ENCODE assay signal across 1 cellular context in the genomic region with DNA sequence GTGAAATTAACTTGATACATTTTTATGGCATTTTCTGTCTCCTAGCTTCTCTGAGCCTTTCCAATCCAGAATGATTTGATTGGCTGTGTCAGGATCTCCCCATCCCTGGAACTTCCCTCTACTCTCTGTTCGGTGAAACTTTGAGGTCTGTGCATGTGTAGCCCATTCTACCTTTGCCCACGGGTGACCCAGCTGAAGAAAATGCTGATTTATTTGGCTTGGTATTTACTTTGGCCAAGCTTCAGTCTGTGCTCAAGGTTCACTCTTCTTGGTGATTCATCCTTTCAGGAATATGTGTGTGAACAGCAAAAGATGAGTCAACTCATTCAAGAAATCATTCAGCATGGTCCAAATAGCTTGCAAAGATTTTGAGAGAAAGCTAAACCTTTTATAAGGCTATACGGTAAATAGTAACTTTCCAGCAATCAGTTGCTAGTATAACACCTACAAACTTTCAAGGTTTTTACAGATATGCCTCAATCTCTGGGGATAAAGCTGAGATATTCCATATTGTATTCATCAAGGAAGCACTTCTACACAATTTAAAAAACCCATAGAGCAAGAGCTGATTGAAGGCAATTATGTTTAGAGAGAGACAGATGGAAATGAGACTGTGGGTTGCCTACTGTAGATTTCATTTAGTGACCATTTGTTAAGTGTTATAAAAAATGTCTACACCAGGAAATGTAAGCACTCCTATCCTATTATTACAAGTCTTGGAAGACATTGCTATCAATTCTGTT.
A peak's percentile ranks its signal among the peaks of the same experiment; 100 is the strongest.
TF ChIP-seq lines count a peak whose summit lies in the region.

No MANE protein-coding gene starts in this region.

TF ChIP-seq in HepG2, 621 proteins besides CTCF, POLR2A, EP300 and RAD21 (continued from another document and continues in another):
- no peak for TF ChIP-seq ZNF318 (CRISPR knock-in tag; IDR thresholded peaks at IDR 0.05)
- no peak for TF ChIP-seq TP53 (CRISPR knock-in tag; conservative IDR thresholded peaks at IDR 0.05)
- TF ChIP-seq, protein P1, sequence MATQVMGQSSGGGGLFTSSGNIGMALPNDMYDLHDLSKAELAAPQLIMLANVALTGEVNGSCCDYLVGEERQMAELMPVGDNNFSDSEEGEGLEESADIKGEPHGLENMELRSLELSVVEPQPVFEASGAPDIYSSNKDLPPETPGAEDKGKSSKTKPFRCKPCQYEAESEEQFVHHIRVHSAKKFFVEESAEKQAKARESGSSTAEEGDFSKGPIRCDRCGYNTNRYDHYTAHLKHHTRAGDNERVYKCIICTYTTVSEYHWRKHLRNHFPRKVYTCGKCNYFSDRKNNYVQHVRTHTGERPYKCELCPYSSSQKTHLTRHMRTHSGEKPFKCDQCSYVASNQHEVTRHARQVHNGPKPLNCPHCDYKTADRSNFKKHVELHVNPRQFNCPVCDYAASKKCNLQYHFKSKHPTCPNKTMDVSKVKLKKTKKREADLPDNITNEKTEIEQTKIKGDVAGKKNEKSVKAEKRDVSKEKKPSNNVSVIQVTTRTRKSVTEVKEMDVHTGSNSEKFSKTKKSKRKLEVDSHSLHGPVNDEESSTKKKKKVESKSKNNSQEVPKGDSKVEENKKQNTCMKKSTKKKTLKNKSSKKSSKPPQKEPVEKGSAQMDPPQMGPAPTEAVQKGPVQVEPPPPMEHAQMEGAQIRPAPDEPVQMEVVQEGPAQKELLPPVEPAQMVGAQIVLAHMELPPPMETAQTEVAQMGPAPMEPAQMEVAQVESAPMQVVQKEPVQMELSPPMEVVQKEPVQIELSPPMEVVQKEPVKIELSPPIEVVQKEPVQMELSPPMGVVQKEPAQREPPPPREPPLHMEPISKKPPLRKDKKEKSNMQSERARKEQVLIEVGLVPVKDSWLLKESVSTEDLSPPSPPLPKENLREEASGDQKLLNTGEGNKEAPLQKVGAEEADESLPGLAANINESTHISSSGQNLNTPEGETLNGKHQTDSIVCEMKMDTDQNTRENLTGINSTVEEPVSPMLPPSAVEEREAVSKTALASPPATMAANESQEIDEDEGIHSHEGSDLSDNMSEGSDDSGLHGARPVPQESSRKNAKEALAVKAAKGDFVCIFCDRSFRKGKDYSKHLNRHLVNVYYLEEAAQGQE (IDR thresholded peaks at IDR 0.05; ENCODE audit: borderline replicate concordance in 1 of 2, low read depth in 1 of 2, low read length in 2 of 2): peak in 1 of 2 experiments; percentile 19; a peak in 1 of 4 replicates
- TF ChIP-seq SP1 (IDR thresholded peaks at IDR 0.05): no peak
- no peak for TF ChIP-seq SP1 (CRISPR knock-in tag; IDR thresholded peaks at IDR 0.05)
- TF ChIP-seq MBD4 (IDR thresholded peaks at IDR 0.05; ENCODE audit: borderline replicate concordance, low read length): no peak; the same call in 1 of the 2 replicates
- peak; percentile 47 for TF ChIP-seq HDAC1 (CRISPR knock-in tag; IDR thresholded peaks at IDR 0.05)
- no peak for TF ChIP-seq MED8 (CRISPR knock-in tag; IDR thresholded peaks at IDR 0.05; ENCODE audit: insufficient replicate concordance)
- no peak for TF ChIP-seq TRAFD1 (CRISPR knock-in tag; IDR thresholded peaks at IDR 0.05; ENCODE audit: borderline replicate concordance)
- TF ChIP-seq, protein P2, sequence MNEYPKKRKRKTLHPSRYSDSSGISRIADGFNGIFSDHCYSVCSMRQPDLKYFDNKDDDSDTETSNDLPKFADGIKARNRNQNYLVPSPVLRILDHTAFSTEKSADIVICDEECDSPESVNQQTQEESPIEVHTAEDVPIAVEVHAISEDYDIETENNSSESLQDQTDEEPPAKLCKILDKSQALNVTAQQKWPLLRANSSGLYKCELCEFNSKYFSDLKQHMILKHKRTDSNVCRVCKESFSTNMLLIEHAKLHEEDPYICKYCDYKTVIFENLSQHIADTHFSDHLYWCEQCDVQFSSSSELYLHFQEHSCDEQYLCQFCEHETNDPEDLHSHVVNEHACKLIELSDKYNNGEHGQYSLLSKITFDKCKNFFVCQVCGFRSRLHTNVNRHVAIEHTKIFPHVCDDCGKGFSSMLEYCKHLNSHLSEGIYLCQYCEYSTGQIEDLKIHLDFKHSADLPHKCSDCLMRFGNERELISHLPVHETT (CRISPR knock-in tag; conservative IDR thresholded peaks at IDR 0.05): no peak
- no peak for TF ChIP-seq CHCHD3 (CRISPR knock-in tag; IDR thresholded peaks at IDR 0.05)
- TF ChIP-seq ARNTL (CRISPR knock-in tag; IDR thresholded peaks at IDR 0.05): no peak
- no peak for TF ChIP-seq STAT5B (CRISPR knock-in tag; IDR thresholded peaks at IDR 0.05)
- TF ChIP-seq NFYC (CRISPR knock-in tag; IDR thresholded peaks at IDR 0.05): peak; percentile 63; the same call in 1 of the 2 replicates
- TF ChIP-seq AKAP8 (CRISPR knock-in tag; IDR thresholded peaks at IDR 0.05): no peak
- TF ChIP-seq KDM5A (IDR thresholded peaks at IDR 0.05; ENCODE audit: borderline replicate concordance, low read length): no peak
- TF ChIP-seq KAT7 (CRISPR knock-in tag; IDR thresholded peaks at IDR 0.05; ENCODE audit: borderline replicate concordance): no peak
- 0 out of 2 replicates have a peak, but pooled peaks have one; percentile 60 for TF ChIP-seq ZNF614 (CRISPR knock-in tag; IDR thresholded peaks at IDR 0.05; ENCODE audit: borderline replicate concordance)
- TF ChIP-seq HNF4G (IDR thresholded peaks at IDR 0.05; ENCODE audit: borderline replicate concordance, low read depth, low read length): peak; percentile 28; the same call in 1 of the 2 replicates
- no peak for TF ChIP-seq HNF4G (CRISPR knock-in tag; IDR thresholded peaks at IDR 0.05; ENCODE audit: borderline replicate concordance, low read depth)
- no peak for TF ChIP-seq ZNF484 (CRISPR knock-in tag; IDR thresholded peaks at IDR 0.05; ENCODE audit: borderline replicate concordance, low read depth)
- TF ChIP-seq SUZ12 (IDR thresholded peaks at IDR 0.05; ENCODE audit: low read depth, low read length): no peak
- TF ChIP-seq HNF4A (CRISPR knock-in tag; IDR thresholded peaks at IDR 0.05): peak; percentile 72
- TF ChIP-seq NFYB (CRISPR knock-in tag; IDR thresholded peaks at IDR 0.05): peak; percentile 79
- no peak for TF ChIP-seq ZKSCAN5 (CRISPR knock-in tag; IDR thresholded peaks at IDR 0.05)
- TF ChIP-seq, protein P3, sequence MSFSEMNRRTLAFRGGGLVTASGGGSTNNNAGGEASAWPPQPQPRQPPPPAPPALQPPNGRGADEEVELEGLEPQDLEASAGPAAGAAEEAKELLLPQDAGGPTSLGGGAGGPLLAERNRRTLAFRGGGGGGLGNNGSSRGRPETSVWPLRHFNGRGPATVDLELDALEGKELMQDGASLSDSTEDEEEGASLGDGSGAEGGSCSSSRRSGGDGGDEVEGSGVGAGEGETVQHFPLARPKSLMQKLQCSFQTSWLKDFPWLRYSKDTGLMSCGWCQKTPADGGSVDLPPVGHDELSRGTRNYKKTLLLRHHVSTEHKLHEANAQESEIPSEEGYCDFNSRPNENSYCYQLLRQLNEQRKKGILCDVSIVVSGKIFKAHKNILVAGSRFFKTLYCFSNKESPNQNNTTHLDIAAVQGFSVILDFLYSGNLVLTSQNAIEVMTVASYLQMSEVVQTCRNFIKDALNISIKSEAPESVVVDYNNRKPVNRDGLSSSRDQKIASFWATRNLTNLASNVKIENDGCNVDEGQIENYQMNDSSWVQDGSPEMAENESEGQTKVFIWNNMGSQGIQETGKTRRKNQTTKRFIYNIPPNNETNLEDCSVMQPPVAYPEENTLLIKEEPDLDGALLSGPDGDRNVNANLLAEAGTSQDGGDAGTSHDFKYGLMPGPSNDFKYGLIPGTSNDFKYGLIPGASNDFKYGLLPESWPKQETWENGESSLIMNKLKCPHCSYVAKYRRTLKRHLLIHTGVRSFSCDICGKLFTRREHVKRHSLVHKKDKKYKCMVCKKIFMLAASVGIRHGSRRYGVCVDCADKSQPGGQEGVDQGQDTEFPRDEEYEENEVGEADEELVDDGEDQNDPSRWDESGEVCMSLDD (CRISPR knock-in tag; IDR thresholded peaks at IDR 0.05; ENCODE audit: borderline replicate concordance): no peak
- TF ChIP-seq MXD1 (CRISPR knock-in tag; IDR thresholded peaks at IDR 0.05): no peak
- TF ChIP-seq, protein P4, sequence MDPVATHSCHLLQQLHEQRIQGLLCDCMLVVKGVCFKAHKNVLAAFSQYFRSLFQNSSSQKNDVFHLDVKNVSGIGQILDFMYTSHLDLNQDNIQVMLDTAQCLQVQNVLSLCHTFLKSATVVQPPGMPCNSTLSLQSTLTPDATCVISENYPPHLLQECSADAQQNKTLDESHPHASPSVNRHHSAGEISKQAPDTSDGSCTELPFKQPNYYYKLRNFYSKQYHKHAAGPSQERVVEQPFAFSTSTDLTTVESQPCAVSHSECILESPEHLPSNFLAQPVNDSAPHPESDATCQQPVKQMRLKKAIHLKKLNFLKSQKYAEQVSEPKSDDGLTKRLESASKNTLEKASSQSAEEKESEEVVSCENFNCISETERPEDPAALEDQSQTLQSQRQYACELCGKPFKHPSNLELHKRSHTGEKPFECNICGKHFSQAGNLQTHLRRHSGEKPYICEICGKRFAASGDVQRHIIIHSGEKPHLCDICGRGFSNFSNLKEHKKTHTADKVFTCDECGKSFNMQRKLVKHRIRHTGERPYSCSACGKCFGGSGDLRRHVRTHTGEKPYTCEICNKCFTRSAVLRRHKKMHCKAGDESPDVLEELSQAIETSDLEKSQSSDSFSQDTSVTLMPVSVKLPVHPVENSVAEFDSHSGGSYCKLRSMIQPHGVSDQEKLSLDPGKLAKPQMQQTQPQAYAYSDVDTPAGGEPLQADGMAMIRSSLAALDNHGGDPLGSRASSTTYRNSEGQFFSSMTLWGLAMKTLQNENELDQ (CRISPR knock-in tag; IDR thresholded peaks at IDR 0.05; ENCODE audit: borderline replicate concordance): no peak
- no peak for TF ChIP-seq FLYWCH1 (CRISPR knock-in tag; IDR thresholded peaks at IDR 0.05)
- no peak for TF ChIP-seq PRMT3 (CRISPR knock-in tag; IDR thresholded peaks at IDR 0.05; ENCODE audit: borderline replicate concordance, low read depth)
- TF ChIP-seq SMC3 (IDR thresholded peaks at IDR 0.05; ENCODE audit: low read length): no peak
- TF ChIP-seq ATF1 (CRISPR knock-in tag; IDR thresholded peaks at IDR 0.05): no peak
- no peak for TF ChIP-seq HHEX (CRISPR knock-in tag; IDR thresholded peaks at IDR 0.05)
- peak; percentile 62; the same call in 1 of the 2 replicates for TF ChIP-seq MIXL1 (CRISPR knock-in tag; IDR thresholded peaks at IDR 0.05)
- peak; percentile 60; the same call in 1 of the 2 replicates for TF ChIP-seq PPARG (CRISPR knock-in tag; conservative IDR thresholded peaks at IDR 0.05)
